In the genomic region with DNA sequence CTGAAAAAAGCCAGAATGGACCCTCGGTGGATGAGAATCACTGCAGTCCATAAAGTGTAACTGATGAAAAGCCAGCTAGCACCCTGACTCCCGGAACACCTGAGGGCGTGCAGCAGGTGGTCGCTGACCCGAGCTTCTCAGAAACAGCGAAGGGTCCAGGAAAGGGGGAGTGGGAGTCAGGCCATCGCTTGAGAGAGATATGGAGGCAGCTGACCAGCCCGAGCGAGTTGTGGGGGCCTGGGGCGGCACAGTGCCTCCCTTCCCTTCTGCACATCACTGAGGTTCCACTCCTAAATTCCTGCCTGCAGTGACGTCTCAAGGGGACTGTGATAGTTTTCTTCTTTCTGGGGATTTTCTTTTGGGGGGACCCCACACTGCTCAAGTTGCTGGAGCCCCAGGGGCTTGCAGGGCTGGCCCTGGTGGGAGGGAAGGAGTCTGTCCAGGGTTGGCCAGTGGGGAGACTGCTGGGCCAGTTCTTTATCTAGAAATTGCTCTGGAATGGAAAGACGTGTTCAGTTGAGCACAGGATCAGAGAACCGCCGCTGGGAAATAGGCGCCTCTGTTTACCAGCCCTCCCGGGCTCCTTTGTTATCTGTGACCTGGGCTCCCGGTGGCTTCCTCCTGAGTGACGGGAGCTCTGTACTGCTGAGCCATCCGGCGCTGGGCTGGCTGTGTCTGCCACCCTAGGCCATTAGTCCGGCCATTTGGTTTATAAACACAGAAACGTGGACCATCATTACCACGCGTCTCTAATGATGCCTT, we compare ENCODE assay signal across 19 cellular contexts.
A peak's percentile ranks its signal among the peaks of the same experiment; 100 is the strongest.
DNase-seq lines count a peak whose midpoint lies in the region; ATAC-seq, FAIRE-seq and TF ChIP-seq lines count a peak whose summit lies in the region.
"Had no signal": no experiment of that assay in that cellular context is flagged by ENCODE, and none has a peak within 500 bp of the region (broad histone marks: within the 10 kb centered on the region; RNA-seq: fewer than 3 reads in every experiment).

No MANE protein-coding gene starts in this region.

- TF ChIP-seq POLR2A in H54 (IDR thresholded peaks at IDR 0.05; ENCODE audit: low read depth, low read length): no peak

- no peaks in the 10 kb centered on the region for H3K4me1 ChIP-seq in mucosa of descending colon (ENCODE audit: low read depth)
- H3K4me1 ChIP-seq: HAP-1 had no signal

- H3K4me3 ChIP-seq in mucosa of descending colon: no peak overlapping the region
- H3K4me3 ChIP-seq: HAP-1, MG63 had no signal

- peak overlapping the region; percentile 57 for H3K27ac Mint-ChIP-seq in endothelial cell (ENCODE audit: unreplicated experiment)
- H3K27ac Mint-ChIP-seq: IgD-negative memory B cell had no signal

- no peaks in the 10 kb centered on the region for H3K36me3 ChIP-seq in mucosa of descending colon (ENCODE audit: low read depth)
- H3K36me3 ChIP-seq: HAP-1, MG63 had no signal

- no peak for TF ChIP-seq CTCF in endothelial cell (IDR thresholded peaks at IDR 0.05; ENCODE audit: unreplicated experiment)
- no peak for TF ChIP-seq CTCF in mucosa of descending colon (IDR thresholded peaks at IDR 0.05)

- peaks cover 74% of the 10 kb centered on the region for H3K36me3 Mint-ChIP-seq in endothelial cell (ENCODE audit: low read depth, unreplicated experiment)

- DNase-seq in NCI-H146 treated with DMSO at 0.1 percent for 48 hours (lab: John Stamatoyannopoulos, UW; ENCODE audit: unreplicated experiment) (peak; percentile 80), endothelial cell (ENCODE audit: low spot score) (no peak), mucosa of gallbladder (ENCODE audit: low spot score) (peak; percentile 24), H54 (ENCODE audit: insufficient read length, low spot score) (no peak), mucosa of descending colon (no peak), anterior cingulate cortex (lab: John Stamatoyannopoulos, UW) (no peak)
- DNase-seq: AML-193, Kasumi-1, MG63, NCI-H1092, NCI-H1436 treated with DMSO at 0.1 percent for 48 hours, NCI-H2081, NCI-H446 treated with DMSO at 0.1 percent for 48 hours, SHP77 treated with DMSO at 0.1 percent for 48 hours, SK-N-SH had no signal

- FAIRE-seq in H54 (lab: Jason Lieb, UNC): no peak
- FAIRE-seq: G401.6 had no signal

- no peaks in the 10 kb centered on the region for H3K9me3 ChIP-seq in mucosa of descending colon
- H3K9me3 ChIP-seq: HAP-1, MG63, SK-N-SH had no signal

- ATAC-seq in mucosa of descending colon (no peak), HG02938 (IDR thresholded peaks at IDR 0.05; ENCODE audit: unreplicated experiment) (no peak)

- peaks cover 6% of the 10 kb centered on the region for H3K4me1 Mint-ChIP-seq in endothelial cell (ENCODE audit: unreplicated experiment)
- H3K4me1 Mint-ChIP-seq: IgD-negative memory B cell had no signal

- intact Hi-C loops in mucosa of descending colon (cut with DNase I, micrococcal nuclease): no loop called here

- peaks cover 8% of the 10 kb centered on the region for H3K27me3 Mint-ChIP-seq in endothelial cell (ENCODE audit: unreplicated experiment)
- H3K27me3 Mint-ChIP-seq: IgD-negative memory B cell had no signal

- no peaks in the 10 kb centered on the region for H3K9me3 Mint-ChIP-seq in endothelial cell (ENCODE audit: unreplicated experiment)
- H3K9me3 Mint-ChIP-seq: IgD-negative memory B cell had no signal

- peak overlapping the region; percentile 65 for H3K4me3 Mint-ChIP-seq in endothelial cell (ENCODE audit: unreplicated experiment)
- H3K4me3 Mint-ChIP-seq: IgD-negative memory B cell had no signal

Comparison
In these comparisons a context has a peak if more than half of its experiments do, and no peak if none do; other contexts are left out.
1. DNase-seq: peak in NCI-H146 treated with DMSO at 0.1 percent for 48 hours (single experiment) and mucosa of gallbladder (single experiment); none in endothelial cell (single experiment), H54 (single experiment), mucosa of descending colon (0 of 3) and anterior cingulate cortex (0 of 58).